Comparison of ENCODE assay signal across 20 cellular contexts in the genomic region with DNA sequence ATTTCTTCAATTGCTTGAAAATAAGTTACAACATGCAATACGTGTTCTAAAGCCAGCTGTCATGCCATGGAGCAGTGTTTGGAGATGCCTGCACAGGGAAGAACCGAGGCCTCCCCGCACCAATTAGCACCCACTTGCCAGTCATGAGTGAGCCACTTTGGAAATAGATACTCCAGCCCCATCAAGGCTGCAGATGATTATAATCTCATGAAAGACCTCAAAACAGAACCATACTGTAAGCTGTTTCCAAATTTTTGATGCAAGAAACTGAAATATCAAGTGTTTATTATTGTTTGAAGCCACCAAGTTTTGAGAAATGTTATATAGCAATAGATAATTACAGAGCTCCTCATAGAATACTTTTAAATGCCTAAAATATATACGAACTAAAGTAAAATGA.
"Had no signal": no experiment of that assay in that cellular context is flagged by ENCODE, and none has a peak within 500 bp of the region (broad histone marks: within the 10 kb centered on the region; RNA-seq: fewer than 3 reads in every experiment).

No MANE protein-coding gene starts in this region.

- H3K36me3 ChIP-seq: esophagus muscularis mucosa, gastroesophageal sphincter, heart right ventricle, left lung, lower lobe of right lung had no signal

- H3K27me3 ChIP-seq: dorsolateral prefrontal cortex, esophagus muscularis mucosa, foreskin keratinocyte, gastroesophageal sphincter, heart right ventricle, left lung had no signal

- H3K9me3 ChIP-seq: esophagus muscularis mucosa, left lung, lower lobe of right lung, mucosa of descending colon had no signal

- H3K27me3 Mint-ChIP-seq: naive B cell had no signal

- H3K27ac Mint-ChIP-seq: mesothelial cell of epicardium, naive B cell had no signal

- H3K4me1 ChIP-seq: esophagus muscularis mucosa, foreskin keratinocyte, gastroesophageal sphincter, heart right ventricle, left lung, lower lobe of right lung had no signal

- H3K4me3 ChIP-seq: coronary artery, dorsolateral prefrontal cortex, esophagus muscularis mucosa, gastroesophageal sphincter, heart right ventricle, left lung, lower lobe of right lung, mucosa of descending colon had no signal

- DNase-seq: dermis blood vessel endothelial cell; dorsolateral prefrontal cortex; effector CD4-positive, alpha-beta T cell; effector memory CD4-positive, alpha-beta T cell; foreskin keratinocyte; glutamatergic neuron; head of caudate nucleus; heart right ventricle; hippocampal formation; left cardiac atrium; left lung; left ventricle myocardium superior; lower lobe of right lung; mesenchymal stem cell; mucosa of descending colon; naive B cell had no signal

- H3K4me1 Mint-ChIP-seq: mesothelial cell of epicardium, naive B cell had no signal

- H3K27ac ChIP-seq: coronary artery, dorsolateral prefrontal cortex, esophagus muscularis mucosa, foreskin keratinocyte, gastroesophageal sphincter, heart right ventricle, left lung, lower lobe of right lung had no signal

- ATAC-seq: foreskin keratinocyte, gastroesophageal sphincter, heart right ventricle, left cardiac atrium, left lung, left ventricle myocardium superior, lower lobe of right lung, mucosa of descending colon had no signal

- H3K4me3 Mint-ChIP-seq: mesothelial cell of epicardium, naive B cell had no signal
